Comparison of ENCODE assay signal across 3 cellular contexts in genomic region chr20:14562976-14563375, GRCh38.
TF ChIP-seq lines count a peak whose summit lies in the region.

No MANE protein-coding gene starts in this region.

TF ChIP-seq in GM23338, 12 proteins besides CTCF, POLR2A, EP300 and RAD21 (continues in another document):
- no peak for TF ChIP-seq STAT1 (IDR thresholded peaks at IDR 0.05; ENCODE audit: unreplicated experiment)
- no peak for TF ChIP-seq POLR2AphosphoS5 (IDR thresholded peaks at IDR 0.05; ENCODE audit: low read depth)
- no peak for TF ChIP-seq CREB1 (CRISPR knock-in tag; IDR thresholded peaks at IDR 0.05; ENCODE audit: low read depth)
- TF ChIP-seq ETS1 (IDR thresholded peaks at IDR 0.05): no peak
- TF ChIP-seq EZH2 (IDR thresholded peaks at IDR 0.05; ENCODE audit: low read depth, unreplicated experiment): no peak
- no peak for TF ChIP-seq ZNF331 (CRISPR knock-in tag; IDR thresholded peaks at IDR 0.05; ENCODE audit: low read depth)

TF ChIP-seq in H1, 55 proteins besides CTCF, POLR2A, EP300 and RAD21:
- TF ChIP-seq BRCA1 (IDR thresholded peaks at IDR 0.05; ENCODE audit: low read depth, low read length) (no peak), SIN3A (conservative IDR thresholded peaks at IDR 0.05 in 1 of 2, IDR thresholded peaks at IDR 0.05 in 1 of 2; ENCODE audit: low read depth in 1 of 2, low read length in 2 of 2) (no peak), E2F6 (IDR thresholded peaks at IDR 0.05) (no peak), SAP30 (IDR thresholded peaks at IDR 0.05; ENCODE audit: insufficient read depth, insufficient replicate concordance, low read length) (no peak), CHD7 (IDR thresholded peaks at IDR 0.05; ENCODE audit: insufficient replicate concordance, low read length) (no peak), EGR1 (IDR thresholded peaks at IDR 0.05; ENCODE audit: borderline replicate concordance, low read depth, low read length) (no peak), SIX5 (IDR thresholded peaks at IDR 0.05; ENCODE audit: low read depth, low read length) (no peak), TAF1 (IDR thresholded peaks at IDR 0.05; ENCODE audit: low read depth, low read length) (no peak)

TF ChIP-seq in SK-N-SH, 30 proteins besides CTCF, POLR2A, EP300 and RAD21:
- no peak for TF ChIP-seq ELF1 (IDR thresholded peaks at IDR 0.05)
- no peak for TF ChIP-seq RXRA (IDR thresholded peaks at IDR 0.05; ENCODE audit: borderline replicate concordance, low read depth)
- TF ChIP-seq ZBTB33 (IDR thresholded peaks at IDR 0.05; ENCODE audit: borderline replicate concordance, low read depth): no peak
- no peak for TF ChIP-seq USF2 (IDR thresholded peaks at IDR 0.05; ENCODE audit: borderline replicate concordance, low read depth, low read length)
- TF ChIP-seq FOXJ3 (CRISPR knock-in tag; IDR thresholded peaks at IDR 0.05): no peak
- TF ChIP-seq YY1 (IDR thresholded peaks at IDR 0.05; ENCODE audit: low read depth): no peak
- no peak for TF ChIP-seq MAX (IDR thresholded peaks at IDR 0.05; ENCODE audit: low read depth)
- TF ChIP-seq TAF1 (IDR thresholded peaks at IDR 0.05; ENCODE audit: borderline replicate concordance, low read depth, low read length): no peak
- no peak for TF ChIP-seq EZH2phosphoT487 (IDR thresholded peaks at IDR 0.05; ENCODE audit: borderline replicate concordance, low read depth)
- TF ChIP-seq TCF12 (IDR thresholded peaks at IDR 0.05): no peak
- TF ChIP-seq FOXM1 (IDR thresholded peaks at IDR 0.05; ENCODE audit: low read depth): no peak
- TF ChIP-seq FOSL2 (IDR thresholded peaks at IDR 0.05; ENCODE audit: borderline replicate concordance, low read depth): no peak
TF ChIP-seq in SK-N-SH: peak in this region for 0.
